In genomic region chr16:63904930-63905329, GRCh38 we compare ENCODE assay signal across 1 cellular context.
TF ChIP-seq lines count a peak whose summit lies in the region.

No MANE protein-coding gene starts in this region.

TF ChIP-seq in H1, 55 proteins besides CTCF, POLR2A, EP300 and RAD21:
- TF ChIP-seq ASH2L (IDR thresholded peaks at IDR 0.05; ENCODE audit: low read length): no peak
- no peak for TF ChIP-seq SIX5 (IDR thresholded peaks at IDR 0.05; ENCODE audit: low read depth, low read length)
- no peak for TF ChIP-seq EZH2 (IDR thresholded peaks at IDR 0.05; ENCODE audit: low read depth, low read length, severe bottlenecking)
- no peak for TF ChIP-seq POU5F1 (IDR thresholded peaks at IDR 0.05; ENCODE audit: low read depth, low read length)
- TF ChIP-seq EGR1 (IDR thresholded peaks at IDR 0.05; ENCODE audit: borderline replicate concordance, low read depth, low read length): no peak
- TF ChIP-seq SAP30 (IDR thresholded peaks at IDR 0.05; ENCODE audit: insufficient read depth, insufficient replicate concordance, low read length): no peak
